In the genomic region with DNA sequence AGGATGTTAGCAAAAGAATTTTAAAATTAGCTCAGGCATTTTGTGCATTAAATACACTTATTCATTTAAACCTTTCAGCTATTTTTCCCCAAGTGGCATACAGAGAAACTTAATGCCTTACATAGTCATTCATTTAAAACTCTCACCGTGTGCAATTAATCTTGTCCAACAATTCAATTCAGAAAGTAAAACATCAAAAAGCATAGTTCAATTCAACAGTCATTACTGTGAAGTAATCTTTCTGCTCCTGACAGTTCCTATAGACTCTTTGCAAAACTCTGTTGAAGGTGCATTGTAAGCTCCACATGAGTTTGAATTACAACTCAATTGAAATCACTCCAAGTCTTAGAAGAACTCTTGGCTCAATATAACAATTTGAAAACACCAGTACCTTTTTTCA, we compare ENCODE assay signal across 1 cellular context.
A peak's percentile ranks its signal among the peaks of the same experiment; 100 is the strongest.
TF ChIP-seq lines count a peak whose summit lies in the region.

No MANE protein-coding gene starts in this region.

TF ChIP-seq in HEK293, 187 proteins besides CTCF, POLR2A, EP300 and RAD21 (continued from another document):
- TF ChIP-seq IKZF3 (tag by site-specific recombination; IDR thresholded peaks at IDR 0.05): no peak
- TF ChIP-seq ZNF223 (tag by site-specific recombination; IDR thresholded peaks at IDR 0.05): no peak
- no peak for TF ChIP-seq SETDB1 (IDR thresholded peaks at IDR 0.05; ENCODE audit: insufficient read length, low read length)
- TF ChIP-seq FEZF1 (tag by site-specific recombination; IDR thresholded peaks at IDR 0.05): 0 out of 2 replicates have a peak, but pooled peaks have one; percentile 7
- TF ChIP-seq, protein P1, sequence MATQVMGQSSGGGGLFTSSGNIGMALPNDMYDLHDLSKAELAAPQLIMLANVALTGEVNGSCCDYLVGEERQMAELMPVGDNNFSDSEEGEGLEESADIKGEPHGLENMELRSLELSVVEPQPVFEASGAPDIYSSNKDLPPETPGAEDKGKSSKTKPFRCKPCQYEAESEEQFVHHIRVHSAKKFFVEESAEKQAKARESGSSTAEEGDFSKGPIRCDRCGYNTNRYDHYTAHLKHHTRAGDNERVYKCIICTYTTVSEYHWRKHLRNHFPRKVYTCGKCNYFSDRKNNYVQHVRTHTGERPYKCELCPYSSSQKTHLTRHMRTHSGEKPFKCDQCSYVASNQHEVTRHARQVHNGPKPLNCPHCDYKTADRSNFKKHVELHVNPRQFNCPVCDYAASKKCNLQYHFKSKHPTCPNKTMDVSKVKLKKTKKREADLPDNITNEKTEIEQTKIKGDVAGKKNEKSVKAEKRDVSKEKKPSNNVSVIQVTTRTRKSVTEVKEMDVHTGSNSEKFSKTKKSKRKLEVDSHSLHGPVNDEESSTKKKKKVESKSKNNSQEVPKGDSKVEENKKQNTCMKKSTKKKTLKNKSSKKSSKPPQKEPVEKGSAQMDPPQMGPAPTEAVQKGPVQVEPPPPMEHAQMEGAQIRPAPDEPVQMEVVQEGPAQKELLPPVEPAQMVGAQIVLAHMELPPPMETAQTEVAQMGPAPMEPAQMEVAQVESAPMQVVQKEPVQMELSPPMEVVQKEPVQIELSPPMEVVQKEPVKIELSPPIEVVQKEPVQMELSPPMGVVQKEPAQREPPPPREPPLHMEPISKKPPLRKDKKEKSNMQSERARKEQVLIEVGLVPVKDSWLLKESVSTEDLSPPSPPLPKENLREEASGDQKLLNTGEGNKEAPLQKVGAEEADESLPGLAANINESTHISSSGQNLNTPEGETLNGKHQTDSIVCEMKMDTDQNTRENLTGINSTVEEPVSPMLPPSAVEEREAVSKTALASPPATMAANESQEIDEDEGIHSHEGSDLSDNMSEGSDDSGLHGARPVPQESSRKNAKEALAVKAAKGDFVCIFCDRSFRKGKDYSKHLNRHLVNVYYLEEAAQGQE (tag by site-specific recombination; IDR thresholded peaks at IDR 0.05): no peak
